ENCODE assay signal across 19 cellular contexts in genomic region chr17:10031102-10031501, GRCh38.
"Had no signal": no experiment of that assay in that cellular context is flagged by ENCODE, and none has a peak within 500 bp of the region (broad histone marks: within the 10 kb centered on the region; RNA-seq: fewer than 3 reads in every experiment).

No MANE protein-coding gene starts in this region.

- H3K9me3 ChIP-seq: heart left ventricle, SK-N-SH had no signal

- H3K36me3 Mint-ChIP-seq: activated naive CD4-positive, alpha-beta T cell treated with anti-CD3 and anti-CD28 coated beads, Interleukin-2, amount 50 U/mL, for 24 hours; T-cell had no signal

- H3K9me3 Mint-ChIP-seq: activated naive CD4-positive, alpha-beta T cell treated with anti-CD3 and anti-CD28 coated beads, Interleukin-2, amount 50 U/mL, for 24 hours; nephron; T-cell had no signal

- ATAC-seq: heart left ventricle, left lobe of liver, T-cell had no signal

- H3K4me3 Mint-ChIP-seq: activated naive CD4-positive, alpha-beta T cell treated with anti-CD3 and anti-CD28 coated beads, Interleukin-2, amount 50 U/mL, for 24 hours; nephron; T-cell had no signal

- H3K27me3 ChIP-seq: heart left ventricle had no signal

- DNase-seq: activated CD4-positive, alpha-beta T cell treated with anti-CD3 and anti-CD28 coated beads for 1 hour; activated CD4-positive, alpha-beta T cell treated with anti-CD3 and anti-CD28 coated beads, Interleukin-2, amount 50 U/mL, for 4 hours; activated effector memory CD4-positive, alpha-beta T cell treated with Interleukin-2 at 50 U/mL for 16 hours; activated T-cell treated with anti-CD3 and anti-CD28 coated beads, Interleukin-2, amount 50 U/mL, for 1 hour; central memory CD4-positive, alpha-beta T cell; cortex of kidney; effector memory CD4-positive, alpha-beta T cell; foreskin fibroblast; heart left ventricle; mammary epithelial cell; SK-N-SH; stimulated activated CD4-positive, alpha-beta T cell treated with anti-CD3 and anti-CD28 coated beads, Interleukin-2, amount 100 ng/mL, for 48 hours; stimulated activated naive CD4-positive, alpha-beta T cell; T-cell; T1000; trophoblast cell had no signal

- H3K27ac Mint-ChIP-seq: activated naive CD4-positive, alpha-beta T cell treated with anti-CD3 and anti-CD28 coated beads, Interleukin-2, amount 50 U/mL, for 24 hours; T-cell had no signal

- H3K4me1 Mint-ChIP-seq: activated naive CD4-positive, alpha-beta T cell treated with anti-CD3 and anti-CD28 coated beads, Interleukin-2, amount 50 U/mL, for 24 hours; T-cell had no signal
